Comparison of ENCODE assay signal across 20 cellular contexts in genomic region chr20:34978092-34978744, GRCh38. TPM values are rescaled to one million over a fixed set of nuclear protein-coding genes. Genes with fewer than 3 reads are reported as not detected.
DNase-seq lines count a peak whose midpoint lies in the region; ATAC-seq, FAIRE-seq and TF ChIP-seq lines count a peak whose summit lies in the region.
"Had no signal": no experiment of that assay in that cellular context is flagged by ENCODE, and none has a peak within 500 bp of the region (broad histone marks: within the 10 kb centered on the region; RNA-seq: fewer than 3 reads in every experiment).

No MANE protein-coding gene starts in this region.

- H2AFZ ChIP-seq in H1 (ENCODE audit: low read length) (no peak overlapping the region), osteoblast (ENCODE audit: low read length) (no peak overlapping the region)

- no peak overlapping the region for H3K23ac ChIP-seq in H1 (ENCODE audit: insufficient read length)

- no peak overlapping the region for H4K8ac ChIP-seq in H1 (ENCODE audit: extremely low read depth, insufficient read depth, low read length)

- H3K36me3 Mint-ChIP-seq in T-helper 17 cell (ENCODE audit: low read depth), result peaks cover under 1% of the 10 kb centered on the region

- peaks cover 0 to 9% (median 4%) of the 10 kb centered on the region in 4 experiments; a peak in 3 of 7 replicates for H3K27me3 ChIP-seq in H1 (replicated peaks in 1 of 4; ENCODE audit: control insufficient read depth in 3 of 4, extremely low read depth in 1 of 4, insufficient read depth in 3 of 4, low read length in 3 of 4)
- H3K27me3 ChIP-seq in left ventricle myocardium inferior (ENCODE audit: low read depth), result no peaks in the 10 kb centered on the region
- peaks cover 20% of the 10 kb centered on the region for H3K27me3 ChIP-seq in osteoblast (ENCODE audit: insufficient read depth, low read length)
- H3K27me3 ChIP-seq in ovary, result no peaks in the 10 kb centered on the region

- peak; percentile 25 for DNase-seq in COLO668 (lab: John Stamatoyannopoulos, UW; ENCODE audit: unreplicated experiment)
- DNase-seq in H1 (ENCODE audit: low read depth in 1 of 2, low spot score in 2 of 2), result no peak
- no peak for DNase-seq in left ventricle myocardium inferior
- peak; percentile 69 for DNase-seq in osteoblast (ENCODE audit: insufficient read length, low spot score, missing footprints)
- no peak for DNase-seq in dedifferentiated amniotic fluid mesenchymal stem cell (ENCODE audit: extremely low spot score)
- no peak for DNase-seq in ovary
- DNase-seq in NCI-H2196 treated with DMSO at 0.1 percent for 48 hours (lab: John Stamatoyannopoulos, UW; ENCODE audit: unreplicated experiment), result no peak
- no peak for DNase-seq in T-helper 17 cell
- DNase-seq: DMS79, H7, IMR-90, MV-4-11, NCI-H2081 treated with DMSO at 0.1 percent for 48 hours, NCI-H226, NCI-H748 treated with DMSO at 0.1 percent for 48 hours, SIG-M5 had no signal

- no peak overlapping the region for H3K14ac ChIP-seq in H1 (ENCODE audit: insufficient read length)

- H2AK5ac ChIP-seq in H1 (ENCODE audit: low read depth, low read length), result peak overlapping the region; percentile 75; the same call in 1 of the 2 replicates

- H3K36me3 ChIP-seq in H1 (ENCODE audit: control insufficient read depth in 2 of 4, insufficient read depth in 4 of 4, low read length in 3 of 4) (no peaks in the 10 kb centered on the region), left ventricle myocardium inferior (peaks cover 7% of the 10 kb centered on the region), osteoblast (ENCODE audit: insufficient read depth, low read length) (no peaks in the 10 kb centered on the region), ovary (no peaks in the 10 kb centered on the region)

- 92% methylated on average over 10 of the region's 10 CpGs; no CpG with 5 or more reads in 1 of the 2 experiments for WGBS in H1 (ENCODE audit: extremely low coverage in 1 of 2, insufficient coverage in 1 of 2, insufficient read length in 1 of 2, insufficient replicate concordance in 2 of 2, low coverage in 1 of 2, low lambda C conversion rate in 2 of 2, missing lambda C conversion rate in 1 of 2), 2 experiments
- WGBS in ovary, 3 donors, result 69 to 80% (median 74%) methylated on average over 10 of the region's 10 CpGs

- H3K9me3 ChIP-seq in H1 (ENCODE audit: insufficient read depth in 2 of 2, low read depth in 1 of 2, low read length in 1 of 2) (no peaks in the 10 kb centered on the region), left ventricle myocardium inferior (replicated peaks) (no peaks in the 10 kb centered on the region), osteoblast (ENCODE audit: low read depth, low read length) (no peaks in the 10 kb centered on the region), ovary (no peaks in the 10 kb centered on the region), T-helper 17 cell (ENCODE audit: control insufficient read depth, low read length, poor library complexity, severe bottlenecking) (no peaks in the 10 kb centered on the region)
- H3K9me3 ChIP-seq: A549 had no signal

- TF ChIP-seq RAD21 in H1 (IDR thresholded peaks at IDR 0.05 in 1 of 2, conservative IDR thresholded peaks at IDR 0.05 in 1 of 2; ENCODE audit: low read depth in 2 of 2, low read length in 2 of 2), result no peak

- H3K4me2 ChIP-seq in H1 (ENCODE audit: insufficient read depth in 1 of 2, low read depth in 2 of 2, low read length in 2 of 2) (no peak overlapping the region), osteoblast (ENCODE audit: insufficient read depth, low read length) (no peak overlapping the region)
- H3K4me2 ChIP-seq: A549 had no signal

- H3K18ac ChIP-seq in H1 (ENCODE audit: extremely low read depth, low read length), result no peak overlapping the region

- TF ChIP-seq EP300 in H1 (IDR thresholded peaks at IDR 0.05; ENCODE audit: borderline replicate concordance in 1 of 2, low read depth in 2 of 2, low read length in 2 of 2) (no peak), ovary (IDR thresholded peaks at IDR 0.05) (no peak)

- no peak overlapping the region for H4K91ac ChIP-seq in H1 (replicated peaks; ENCODE audit: insufficient read length, low read length)

- H2BK120ac ChIP-seq in H1 (replicated peaks; ENCODE audit: low read depth, low read length), result no peak overlapping the region

- TF ChIP-seq POLR2A in H1 (IDR thresholded peaks at IDR 0.05; ENCODE audit: control extremely low read depth in 1 of 2, low read depth in 2 of 2, low read length in 2 of 2) (no peak), ovary (IDR thresholded peaks at IDR 0.05) (no peak)

- peak overlapping the region; percentile 8 for H3K4ac ChIP-seq in H1 (replicated peaks; ENCODE audit: insufficient read length, low read depth, low read length)

- H3K27ac Mint-ChIP-seq in T-helper 17 cell, result no peak overlapping the region

- H3K56ac ChIP-seq in H1 (replicated peaks; ENCODE audit: insufficient read length, low read depth, low read length), result no peak overlapping the region

- POLR2A ChIA-PET in H1 (lab: Charles Lee; ENCODE audit: partially characterized antibody), result interaction anchor here (1.1 to 1.7 kb wide), 4 partner anchors 11 to 22 kb away, joined by 3 to 5 read pairs (median 4); partner anchors contain the start of gene MYH7B

- no peak overlapping the region for H3K27ac ChIP-seq in H1 (ENCODE audit: low read depth, low read length)
- H3K27ac ChIP-seq in left ventricle myocardium inferior (replicated peaks), result peak overlapping the region; percentile 93
- no peak overlapping the region for H3K27ac ChIP-seq in osteoblast (ENCODE audit: low read depth, low read length)
- H3K27ac ChIP-seq in ovary, result no peak overlapping the region
- H3K27ac ChIP-seq: A549 had no signal

- H3K23me2 ChIP-seq in H1 (ENCODE audit: low read depth, low read length), result no peaks in the 10 kb centered on the region

- no peak overlapping the region for H2BK15ac ChIP-seq in H1 (ENCODE audit: low read length)

- H3K4me3 Mint-ChIP-seq in T-helper 17 cell, result no peak overlapping the region

- no peak overlapping the region for H4K5ac ChIP-seq in H1 (ENCODE audit: insufficient read length, low read depth, low read length)

- TF ChIP-seq CTCF in H1 (IDR thresholded peaks at IDR 0.05; ENCODE audit: control extremely low read depth in 1 of 3, insufficient read depth in 1 of 3, low read depth in 1 of 3, low read length in 3 of 3) (no peak), left ventricle myocardium inferior (IDR thresholded peaks at IDR 0.05; ENCODE audit: borderline replicate concordance) (no peak), osteoblast (IDR thresholded peaks at IDR 0.05; ENCODE audit: extremely low read depth, low read depth, low read length) (no peak), ovary (IDR thresholded peaks at IDR 0.05) (no peak)

- CTCF ChIA-PET in H1 (lab: Charles Lee; ENCODE audit: partially characterized antibody), result interaction anchor here (0.5 to 1.9 kb wide), 5 partner anchors 23 to 507 kb away, joined by 3 to 8 read pairs (median 4); no protein-coding TSS in a partner anchor

- peak overlapping the region; percentile 62; the same call in 1 of the 2 replicates for H2BK12ac ChIP-seq in H1 (ENCODE audit: low read depth, low read length)

- peaks cover 35% of the 10 kb centered on the region for H3K27me3 Mint-ChIP-seq in T-helper 17 cell

- H2BK20ac ChIP-seq in H1 (ENCODE audit: low read length), result no peak overlapping the region

- no peaks in the 10 kb centered on the region for H3K79me1 ChIP-seq in H1 (ENCODE audit: low read depth, low read length)

- H4K20me1 ChIP-seq in H1 (replicated peaks in 1 of 2; ENCODE audit: control insufficient read depth in 1 of 2, insufficient read depth in 2 of 2, low read length in 2 of 2) (no peaks in the 10 kb centered on the region), osteoblast (ENCODE audit: insufficient read depth, low read length) (no peaks in the 10 kb centered on the region)

- H3K4me3 ChIP-seq in H1 (ENCODE audit: extremely low read depth in 1 of 4, insufficient read depth in 2 of 4, low read depth in 3 of 4, low read length in 4 of 4) (no peak overlapping the region), left ventricle myocardium inferior (peak overlapping the region; percentile 72), osteoblast (ENCODE audit: insufficient read depth, low read length) (no peak overlapping the region), ovary (no peak overlapping the region)
- H3K4me3 ChIP-seq: A549, GM12878 had no signal

- H3K9ac ChIP-seq in H1 (replicated peaks in 1 of 4; ENCODE audit: extremely low read depth in 1 of 4, low read depth in 3 of 4, low read length in 3 of 4), result no peak overlapping the region

- FAIRE-seq in H1 (lab: Jason Lieb, UNC), result no peak
- FAIRE-seq: A549, GM12878, GM18507 had no signal

- no peak for ATAC-seq in T-helper 17 cell
- ATAC-seq: A549, GM12878, Panc1 had no signal

- H3K4me1 ChIP-seq in H1 (replicated peaks in 1 of 4; ENCODE audit: control insufficient read depth in 3 of 4, insufficient read depth in 4 of 4, low read length in 3 of 4), result peaks cover 0 to 28% (median 9%) of the 10 kb centered on the region in 4 experiments; a peak in 5 of 7 replicates
- peaks cover 36% of the 10 kb centered on the region for H3K4me1 ChIP-seq in left ventricle myocardium inferior
- no peaks in the 10 kb centered on the region for H3K4me1 ChIP-seq in osteoblast (ENCODE audit: insufficient read depth, low read length)
- no peaks in the 10 kb centered on the region for H3K4me1 ChIP-seq in ovary (ENCODE audit: insufficient read depth)
- H3K4me1 ChIP-seq: A549 had no signal

- intact Hi-C loops in left ventricle myocardium inferior (cut with micrococcal nuclease), result no loop called here
- intact Hi-C loops in ovary (cut with DNase I), result no loop called here

- H3K79me2 ChIP-seq in H1 (ENCODE audit: control insufficient read depth in 1 of 2, insufficient read depth in 2 of 2, low read length in 2 of 2) (no peaks in the 10 kb centered on the region), osteoblast (ENCODE audit: insufficient read depth, low read length) (no peaks in the 10 kb centered on the region)

- no peak overlapping the region; the same call in 1 of the 2 replicates for H2BK5ac ChIP-seq in H1 (ENCODE audit: low read depth, low read length)

- peaks cover 3% of the 10 kb centered on the region for H3K4me1 Mint-ChIP-seq in T-helper 17 cell

RNA-seq across cellular contexts. Expression of gene MYH7B, which starts 22.6 kb away (rescaled TPM):
- total RNA-seq in H1 (2021; fragmentation: NEBNext Ultra II Directional; extraction: Animal tissue kit (Norgen Biotek cat#: 25700)), result 0.30 and 0.69 TPM in 2 replicates
- polyA plus RNA-seq in H1 (2011; rRNA removed) (0.15 and 0.25 TPM in 2 replicates), ovary (1 to 10 TPM in 1 of 2 donors, under 1 TPM in 1; 0.30 to 2.3 TPM)
- 0.25 TPM for polyA plus RNA-seq in H1 (2011; cell fraction: cytosol; rRNA removed)
- 1.9 TPM for polyA plus RNA-seq in H1 (2011; cell fraction: nucleus; rRNA removed)
- 0.10 to 1.1 TPM (median 0.71 TPM) in 4 replicates for polyA plus RNA-seq in H1 (2012, experiment 1 of 2)
- 0.03 TPM for polyA plus RNA-seq in H1 (2012, experiment 2 of 2)
- polyA plus RNA-seq in H1 (2013, experiment 1 of 2), result 0.20 TPM
- polyA plus RNA-seq in H1 (2013, experiment 2 of 2), result 0.24 TPM
- 0.10 and 0.32 TPM in 2 replicates for polyA minus RNA-seq in H1 (2011; rRNA and poly(A)+ RNA removed)
- polyA minus RNA-seq in H1 (2011; cell fraction: cytosol; rRNA and poly(A)+ RNA removed), result not detected
- 0.60 TPM for polyA minus RNA-seq in H1 (2011; cell fraction: nucleus; rRNA and poly(A)+ RNA removed)
- total RNA-seq in left ventricle myocardium inferior (253 TPM), osteoblast (0.29 and 0.36 TPM in 2 replicates), ovary (1 to 10 TPM in 4 of 7 donors, under 1 TPM in 3; 0.74 to 2.6 (median 1.1) TPM), T-helper 17 cell (under 1 TPM; 0.50 to 0.70 TPM)
- total RNA-seq: IMR-90 had no signal

RNA-seq across cellular contexts. Expression of gene GSS, which starts 22.6 kb away (rescaled TPM):
- total RNA-seq in H1 (2021; fragmentation: NEBNext Ultra II Directional; extraction: Animal tissue kit (Norgen Biotek cat#: 25700)), result 29.4 and 34.6 TPM in 2 replicates
- polyA plus RNA-seq in H1 (2011; rRNA removed) (43.2 and 46.4 TPM in 2 replicates), ovary (10 to 100 TPM; 19.8 to 42.0 TPM)
- polyA plus RNA-seq in H1 (2011; cell fraction: cytosol; rRNA removed), result 57.0 TPM
- polyA plus RNA-seq in H1 (2011; cell fraction: nucleus; rRNA removed), result 110 TPM
- polyA plus RNA-seq in H1 (2012, experiment 1 of 2), result 32.9 to 43.7 TPM (median 40.4 TPM) in 4 replicates
- 41.7 TPM for polyA plus RNA-seq in H1 (2012, experiment 2 of 2)
- polyA plus RNA-seq in H1 (2013, experiment 1 of 2), result 28.0 TPM
- 24.7 TPM for polyA plus RNA-seq in H1 (2013, experiment 2 of 2)
- polyA minus RNA-seq in H1 (2011; rRNA and poly(A)+ RNA removed), result 47.2 and 47.6 TPM in 2 replicates
- polyA minus RNA-seq in H1 (2011; cell fraction: cytosol; rRNA and poly(A)+ RNA removed), result 15.7 TPM
- 35.8 TPM for polyA minus RNA-seq in H1 (2011; cell fraction: nucleus; rRNA and poly(A)+ RNA removed)
- total RNA-seq in left ventricle myocardium inferior (17.2 TPM), osteoblast (54.6 and 58.3 TPM in 2 replicates), ovary (10 to 100 TPM; 14.5 to 35.3 (median 22.2) TPM), T-helper 17 cell (10 to 100 TPM; 23.3 to 27.0 TPM)

Comparison
In these comparisons a context has a peak if more than half of its experiments do, and no peak if none do; other contexts are left out.
1. DNase-seq: peak in COLO668 (single experiment) and osteoblast (single experiment); none in H1 (0 of 2), left ventricle myocardium inferior (single experiment), dedifferentiated amniotic fluid mesenchymal stem cell (single experiment), ovary (0 of 5), NCI-H2196 treated with DMSO at 0.1 percent for 48 hours (single experiment) and T-helper 17 cell (0 of 3).
2. RNA of gene MYH7B, which starts 22.6 kb away (total RNA-seq): 253 TPM in left ventricle myocardium inferior (single experiment); 0.74 to 2.6 TPM in ovary, 0.50 to 0.70 TPM in T-helper 17 cell, 0.29 to 0.36 TPM in osteoblast and 0.30 to 0.69 TPM in H1; every median in the first group is over 10 times any median in the second.